Comparison of ENCODE assay signal across 8 cellular contexts in genomic region chr11:129364143-129364654, GRCh38. TPM values are rescaled to one million over a fixed set of nuclear protein-coding genes. Genes with fewer than 3 reads are reported as not detected.
A peak's percentile ranks its signal among the peaks of the same experiment; 100 is the strongest.
DNase-seq lines count a peak whose midpoint lies in the region; ATAC-seq and TF ChIP-seq lines count a peak whose summit lies in the region.

No MANE protein-coding gene starts in this region.

- H4K20me1 ChIP-seq in hepatocyte (ENCODE audit: insufficient read depth, poor library complexity, severe bottlenecking): no peaks in the 10 kb centered on the region

- H3K27ac ChIP-seq in hepatocyte: no peak overlapping the region

- H3K4me2 ChIP-seq in hepatocyte (peak overlapping the region; percentile 55), skeletal muscle satellite cell (ENCODE audit: low read length) (peak overlapping the region; percentile 53)

- H3K9me3 ChIP-seq in hepatocyte (ENCODE audit: low read depth) (peaks cover 2% of the 10 kb centered on the region), skeletal muscle satellite cell (replicated peaks; ENCODE audit: low read length) (no peaks in the 10 kb centered on the region)

- H3K4me3 Mint-ChIP-seq in T-cell: no peak overlapping the region

- H2AFZ ChIP-seq in hepatocyte: no peak overlapping the region

- H3K9ac ChIP-seq in skeletal muscle satellite cell (ENCODE audit: low read depth, low read length): no peak overlapping the region

- H3K27me3 Mint-ChIP-seq in T-cell: peaks cover 39 to 40% of the 10 kb centered on the region in 2 donors

- TF ChIP-seq CTCF in hepatocyte (IDR thresholded peaks at IDR 0.05; ENCODE audit: poor library complexity): peak; percentile 100

- no peaks in the 10 kb centered on the region for H3K4me1 ChIP-seq in hepatocyte (ENCODE audit: insufficient read depth)
- no peaks in the 10 kb centered on the region for H3K4me1 ChIP-seq in skeletal muscle satellite cell (ENCODE audit: control insufficient read depth, insufficient read depth, low read length)

- H3K36me3 Mint-ChIP-seq in T-cell: peaks cover 3% of the 10 kb centered on the region

- POLR2A ChIA-PET in T-cell (lab: Charles Lee): no interaction called here

- H3K79me2 ChIP-seq in hepatocyte: no peaks in the 10 kb centered on the region

- WGBS in hepatocyte (ENCODE audit: low lambda C conversion rate, missing lambda C conversion rate): 3% methylated on average over 19 of the region's 19 CpGs

- ATAC-seq in HG02798 (IDR thresholded peaks at IDR 0.05; ENCODE audit: poor library complexity, unreplicated experiment): peak; percentile 100
- peak; percentile 97 to 100 (median 100) for ATAC-seq in T-cell (replicated peaks in 1 of 4)

- H3K27me3 ChIP-seq in hepatocyte (peaks cover 48% of the 10 kb centered on the region), skeletal muscle satellite cell (ENCODE audit: control insufficient read depth, insufficient read depth, low read length) (peaks cover 78% of the 10 kb centered on the region)

- H3K27ac Mint-ChIP-seq in T-cell: no peak overlapping the region

- H3K4me1 Mint-ChIP-seq in T-cell: no peaks in the 10 kb centered on the region

- CTCF ChIA-PET in T-cell (lab: Charles Lee): interaction anchor here (0.5 to 1.5 kb wide), 4 partner anchors 221 to 768 kb away, joined by 3 to 6 read pairs (median 4); no protein-coding TSS in a partner anchor

- DNase-seq in NCI-H1694 treated with DMSO at 0.1 percent for 48 hours (lab: John Stamatoyannopoulos, UW) (peak; percentile 46), NCI-H1694 (lab: John Stamatoyannopoulos, UW) (no peak), NCI-H1417 (lab: John Stamatoyannopoulos, UW) (peak; percentile 83 to 95 (median 84)), T-cell (peak; percentile 46 to 76 (median 64)), amygdala (lab: John Stamatoyannopoulos, UW) (peak in 50 of 56 donors; percentile 13 to 77 (median 42)), hepatocyte (ENCODE audit: low spot score) (peak; percentile 92)

- no peak overlapping the region for H3K4me3 ChIP-seq in hepatocyte
- no peak overlapping the region for H3K4me3 ChIP-seq in skeletal muscle satellite cell (ENCODE audit: low read length)

- H3K36me3 ChIP-seq in hepatocyte (replicated peaks; ENCODE audit: insufficient read depth, low read depth) (no peaks in the 10 kb centered on the region), skeletal muscle satellite cell (ENCODE audit: insufficient read depth, low read length) (no peaks in the 10 kb centered on the region)

- H3K9me3 Mint-ChIP-seq in T-cell: peaks cover 2 to 13% (median 4%) of the 10 kb centered on the region in 3 donors

- H3K9me2 ChIP-seq in hepatocyte (replicated peaks; ENCODE audit: insufficient read depth): no peaks in the 10 kb centered on the region

RNA-seq across cellular contexts. Expression of gene BARX2, which starts 11.4 kb away (rescaled TPM):
- total RNA-seq in T-cell: not detected
- 0.10 TPM in 1 of 2 replicates, not detected in the other for total RNA-seq in hepatocyte
- polyA plus RNA-seq in hepatocyte: 0.77 and 1.0 TPM in 2 replicates
- not detected in 2 replicates for total RNA-seq in skeletal muscle satellite cell (2012; rRNA removed)
